28 cellular contexts compared by ENCODE assay signal in genomic region chr10:28149760-28150159, GRCh38.
"Had no signal": no experiment of that assay in that cellular context is flagged by ENCODE, and none has a peak within 500 bp of the region (broad histone marks: within the 10 kb centered on the region; RNA-seq: fewer than 3 reads in every experiment).

No MANE protein-coding gene starts in this region.

- H3K4me1 ChIP-seq: parathyroid adenoma, psoas muscle, right lobe of liver, stomach, thyroid gland, tibial nerve, upper lobe of left lung, vagina had no signal

- H2AFZ ChIP-seq: neural progenitor cell, parathyroid adenoma had no signal

- H3K27ac ChIP-seq: neural progenitor cell, ovary, parathyroid adenoma, psoas muscle, right lobe of liver, sigmoid colon, stomach, thoracic aorta, thyroid gland, tibial nerve, upper lobe of left lung, vagina had no signal

- H3K9ac ChIP-seq: neural progenitor cell, parathyroid adenoma had no signal

- H3K36me3 Mint-ChIP-seq: natural killer cell; neural progenitor cell; stimulated activated effector memory CD8-positive, alpha-beta T cell treated with anti-CD3 and anti-CD28 coated beads, Interleukin-12 subunit alpha, Interleukin-12 subunit beta, amount 100 ng/mL, for 72 hours had no signal

- H3K79me2 ChIP-seq: parathyroid adenoma had no signal

- ATAC-seq: natural killer cell; right cardiac atrium; right lobe of liver; stimulated activated effector memory CD8-positive, alpha-beta T cell treated with anti-CD3 and anti-CD28 coated beads, Interleukin-12 subunit alpha, Interleukin-12 subunit beta, amount 100 ng/mL, for 72 hours; stimulated activated naive B cell treated with anti-CD40 and anti-IgM and Interleukin-4, amounts not matched to agents 10 μg/mL and 1 μg/mL and 100 μg/mL, for 72 hours had no signal

- H3K27ac Mint-ChIP-seq: natural killer cell; nephron; neural progenitor cell; progenitor cell of endocrine pancreas; stimulated activated effector memory CD8-positive, alpha-beta T cell treated with anti-CD3 and anti-CD28 coated beads, Interleukin-12 subunit alpha, Interleukin-12 subunit beta, amount 100 ng/mL, for 72 hours; stimulated activated naive B cell treated with anti-CD40 and anti-IgM and Interleukin-4, amounts not matched to agents 10 μg/mL and 1 μg/mL and 100 μg/mL, for 72 hours; stimulated activated naive CD8-positive, alpha-beta T cell treated with anti-CD3 and anti-CD28 coated beads, Interleukin-15, Interleukin-2, amounts not matched to agents 100 ng/mL and 50 ng/mL, for 24 hours had no signal

- H3K4me3 Mint-ChIP-seq: natural killer cell; nephron; neural progenitor cell; stimulated activated effector memory CD8-positive, alpha-beta T cell treated with anti-CD3 and anti-CD28 coated beads, Interleukin-12 subunit alpha, Interleukin-12 subunit beta, amount 100 ng/mL, for 72 hours; stimulated activated naive B cell treated with anti-CD40 and anti-IgM and Interleukin-4, amounts not matched to agents 10 μg/mL and 1 μg/mL and 100 μg/mL, for 72 hours; stimulated activated naive CD8-positive, alpha-beta T cell treated with anti-CD3 and anti-CD28 coated beads, Interleukin-15, Interleukin-2, amounts not matched to agents 100 ng/mL and 50 ng/mL, for 24 hours had no signal

- H3K9me3 Mint-ChIP-seq: natural killer cell; nephron; neural progenitor cell; stimulated activated effector memory CD8-positive, alpha-beta T cell treated with anti-CD3 and anti-CD28 coated beads, Interleukin-12 subunit alpha, Interleukin-12 subunit beta, amount 100 ng/mL, for 72 hours; stimulated activated naive B cell treated with anti-CD40 and anti-IgM and Interleukin-4, amounts not matched to agents 10 μg/mL and 1 μg/mL and 100 μg/mL, for 72 hours; stimulated activated naive CD8-positive, alpha-beta T cell treated with anti-CD3 and anti-CD28 coated beads, Interleukin-15, Interleukin-2, amounts not matched to agents 100 ng/mL and 50 ng/mL, for 24 hours had no signal

- H3K27me3 Mint-ChIP-seq: progenitor cell of endocrine pancreas; stimulated activated naive B cell treated with anti-CD40 and anti-IgM and Interleukin-4, amounts not matched to agents 10 μg/mL and 1 μg/mL and 100 μg/mL, for 72 hours; stimulated activated naive CD8-positive, alpha-beta T cell treated with anti-CD3 and anti-CD28 coated beads, Interleukin-15, Interleukin-2, amounts not matched to agents 100 ng/mL and 50 ng/mL, for 24 hours had no signal

- H3K9me3 ChIP-seq: ovary, psoas muscle, right lobe of liver, sigmoid colon, stomach, thoracic aorta, thyroid gland, tibial nerve, upper lobe of left lung, vagina had no signal

- H3K4me2 ChIP-seq: neural progenitor cell had no signal

- H3K4me1 Mint-ChIP-seq: stimulated activated effector memory CD8-positive, alpha-beta T cell treated with anti-CD3 and anti-CD28 coated beads, Interleukin-12 subunit alpha, Interleukin-12 subunit beta, amount 100 ng/mL, for 72 hours; stimulated activated naive B cell treated with anti-CD40 and anti-IgM and Interleukin-4, amounts not matched to agents 10 μg/mL and 1 μg/mL and 100 μg/mL, for 72 hours had no signal

- H3K27me3 ChIP-seq: neural progenitor cell, ovary, right lobe of liver, sigmoid colon, stomach, thyroid gland, tibial nerve, upper lobe of left lung, vagina had no signal

- H3K36me3 ChIP-seq: neural progenitor cell, ovary, right lobe of liver, sigmoid colon, stomach, thoracic aorta, thyroid gland, tibial nerve, vagina had no signal

- DNase-seq: natural killer cell; occipital lobe; ovary; posterior cingulate gyrus; right cardiac atrium; right lobe of liver; sigmoid colon; small intestine; stimulated activated CD4-positive, alpha-beta T cell treated with anti-CD3 and anti-CD28 coated beads, Interleukin-15, amount 100 ng/mL, for 24 hours; stimulated activated CD4-positive, alpha-beta T cell treated with anti-CD3 and anti-CD28 coated beads, Interleukin-2, amount 100 ng/mL, for 24 hours; stimulated activated CD4-positive, alpha-beta T cell treated with anti-CD3 and anti-CD28 coated beads, Interleukin-2, amount 100 ng/mL, for 48 hours; stimulated activated CD4-positive, alpha-beta T cell treated with anti-CD3 and anti-CD28 coated beads, Interleukin-4, amount 100 ng/mL, for 24 hours; stimulated activated naive B cell treated with anti-CD40 and anti-IgM and Interleukin-4, amounts not matched to agents 10 μg/mL and 1 μg/mL and 100 μg/mL, for 72 hours; stimulated activated naive CD4-positive, alpha-beta T cell treated with Interleukin-2 at 50 U/mL for 16 hours; stomach; thyroid gland; trophoblast cell; upper lobe of left lung had no signal

- H3K4me3 ChIP-seq: neural progenitor cell, ovary, psoas muscle, right lobe of liver, sigmoid colon, stomach, thoracic aorta, thyroid gland, tibial nerve, upper lobe of left lung, vagina had no signal
